ENCODE assay signal across 13 cellular contexts in genomic region chr16:73240928-73241327, GRCh38.
DNase-seq lines count a peak whose midpoint lies in the region; TF ChIP-seq lines count a peak whose summit lies in the region.
"Had no signal": no experiment of that assay in that cellular context is flagged by ENCODE, and none has a peak within 500 bp of the region (broad histone marks: within the 10 kb centered on the region; RNA-seq: fewer than 3 reads in every experiment).

No MANE protein-coding gene starts in this region.

- no peak for TF ChIP-seq CTCF in GM10248 (IDR thresholded peaks at IDR 0.05; ENCODE audit: control extremely low read depth, extremely low read depth, low read depth, missing control alignments)
- no peak for TF ChIP-seq CTCF in GM13977 (IDR thresholded peaks at IDR 0.05; ENCODE audit: extremely low read depth, insufficient read depth, missing control alignments)

- in situ Hi-C loops in GM13977 (cut with MboI; ENCODE audit: low pct_unique_long_range_greater_than_20kb, low sequenced_read_pairs, unreplicated experiment), result no loop called here

- DNase-seq in NCI-H1092 treated with DMSO at 0.1 percent for 48 hours (lab: John Stamatoyannopoulos, UW) (peak; percentile 9), NCI-H1092 (lab: John Stamatoyannopoulos, UW) (no peak), A172 (ENCODE audit: low spot score) (peak; percentile 23), NCI-H446 treated with DMSO at 0.1 percent for 48 hours (lab: John Stamatoyannopoulos, UW) (peak; percentile 33), GM10248 (ENCODE audit: extremely low spot score) (no peak), GM13977 (ENCODE audit: low spot score) (no peak)
- DNase-seq: Caco-2; CD4-positive, CD25-positive, alpha-beta regulatory T cell; CD8-positive, alpha-beta T cell; DMS153; DND-41; H9; HFFc6 had no signal

- POLR2A ChIA-PET in GM10248 (lab: Yijun Ruan, JAX), result no interaction called here

- CTCF ChIA-PET in GM10248 (lab: Yijun Ruan, JAX), result no interaction called here

Comparison
In these comparisons a context has a peak if more than half of its experiments do, and no peak if none do; other contexts are left out.
1. DNase-seq: peak in NCI-H1092 treated with DMSO at 0.1 percent for 48 hours (single experiment), A172 (single experiment) and NCI-H446 treated with DMSO at 0.1 percent for 48 hours (single experiment); none in NCI-H1092 (single experiment), GM10248 (single experiment) and GM13977 (single experiment).